ENCODE assay signal across 11 cellular contexts in the genomic region with DNA sequence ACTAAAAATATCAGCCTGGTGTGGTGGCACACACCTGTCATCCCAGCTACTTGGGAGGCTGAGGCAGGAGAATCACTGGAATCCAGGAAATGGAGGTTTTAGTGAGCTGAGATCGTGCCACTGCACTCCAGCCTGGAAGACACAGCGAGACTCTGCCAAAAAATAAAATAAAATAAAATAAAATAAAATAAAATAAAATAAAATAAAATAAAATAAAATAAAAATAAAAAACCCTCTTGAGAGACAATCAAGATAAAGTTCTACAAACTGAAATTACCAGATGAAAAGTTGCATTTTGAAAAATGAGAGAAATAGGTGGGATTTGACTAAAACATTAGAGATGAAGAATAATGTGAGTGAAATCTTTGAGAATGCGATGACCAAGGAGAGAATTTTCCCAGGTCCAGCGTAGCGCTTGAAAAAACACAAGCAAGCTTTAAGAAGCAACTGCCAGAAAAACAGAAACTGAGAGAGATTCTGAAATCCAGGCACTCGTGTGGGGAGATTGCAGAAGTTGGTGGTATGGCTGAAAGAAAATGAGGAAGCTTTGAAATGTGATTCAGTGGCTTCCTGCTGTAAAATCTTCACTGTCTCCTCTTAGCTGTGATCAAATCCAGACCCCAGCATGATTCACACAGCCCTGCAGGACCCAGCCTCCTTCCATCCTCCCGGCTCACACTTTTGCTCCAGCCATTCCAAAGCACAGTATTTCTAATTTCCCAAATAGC. TPM values are rescaled to one million over a fixed set of nuclear protein-coding genes. Genes with fewer than 3 reads are reported as not detected.
DNase-seq lines count a peak whose midpoint lies in the region; ATAC-seq and TF ChIP-seq lines count a peak whose summit lies in the region.
"Had no signal": no experiment of that assay in that cellular context is flagged by ENCODE, and none has a peak within 500 bp of the region (broad histone marks: within the 10 kb centered on the region; RNA-seq: fewer than 3 reads in every experiment).

No MANE protein-coding gene starts in this region.

- H3K4me1 ChIP-seq in spleen: peaks cover 5 to 38% (median 13%) of the 10 kb centered on the region in 6 donors

- WGBS in spleen, 5 donors: 30 to 37% (median 35%) methylated on average over 7 of the region's 7 CpGs

- CTCF ChIA-PET in MCF 10A (lab: Yijun Ruan, JAX): interaction anchor here (0.6 to 1.8 kb wide), 2 partner anchors 13 to 250 kb away, joined by 3 to 4 read pairs; no protein-coding TSS in a partner anchor

- no peak overlapping the region for H3K27ac Mint-ChIP-seq in MCF 10A (ENCODE audit: low read depth, unreplicated experiment)

- H3K4me1 Mint-ChIP-seq in MCF 10A (ENCODE audit: insufficient read depth, unreplicated experiment): peaks cover 10% of the 10 kb centered on the region

- H3K4me3 Mint-ChIP-seq in MCF 10A (ENCODE audit: unreplicated experiment): no peak overlapping the region

- peaks cover 0 to 56% (median 7%) of the 10 kb centered on the region in 7 donors for H3K27me3 ChIP-seq in spleen (replicated peaks in 1 of 7)

- H3K9me3 Mint-ChIP-seq in MCF 10A (ENCODE audit: unreplicated experiment): no peaks in the 10 kb centered on the region

- peak; percentile 25 for DNase-seq in GM12864 (ENCODE audit: low read depth)
- DNase-seq in NOMO-1 treated with dmso at 0.1 percent for 144 hours (lab: John Stamatoyannopoulos, UW; ENCODE audit: unreplicated experiment): peak; percentile 91
- peak; percentile 19 for DNase-seq in fibroblast of pulmonary artery (ENCODE audit: low read depth)
- no peak for DNase-seq in spleen
- no peak for DNase-seq in MCF 10A (ENCODE audit: unreplicated experiment)
- no peak for DNase-seq in GOT3 (lab: John Stamatoyannopoulos, UW)
- DNase-seq: activated T-cell treated with anti-CD3 and anti-CD28 coated beads for 4 hours; effector CD4-positive, alpha-beta T cell; left cardiac atrium; transverse colon had no signal

- H3K36me3 Mint-ChIP-seq in MCF 10A (ENCODE audit: insufficient read depth, unreplicated experiment): no peaks in the 10 kb centered on the region

- H3K27ac ChIP-seq in spleen: peak overlapping the region in 5 of 8 donors; percentile 7 to 76 (median 71)
- H3K27ac ChIP-seq: transverse colon had no signal

- H3K36me3 ChIP-seq in spleen: no peaks in the 10 kb centered on the region
- H3K36me3 ChIP-seq: transverse colon had no signal

- peaks cover 56% of the 10 kb centered on the region for H3K27me3 Mint-ChIP-seq in MCF 10A (ENCODE audit: insufficient read depth, unreplicated experiment)

- TF ChIP-seq CTCF in GM12864 (IDR thresholded peaks at IDR 0.05; ENCODE audit: low read depth, low read length, missing control alignments): no peak
- no peak for TF ChIP-seq CTCF in fibroblast of pulmonary artery (IDR thresholded peaks at IDR 0.05; ENCODE audit: low read length, missing control alignments)
- TF ChIP-seq CTCF in spleen (IDR thresholded peaks at IDR 0.05 in 8 of 11, conservative IDR thresholded peaks at IDR 0.05 in 3 of 11): no peak
- no peak for TF ChIP-seq CTCF in MCF 10A (IDR thresholded peaks at IDR 0.05; ENCODE audit: unreplicated experiment)

- no peak for TF ChIP-seq POLR2A in spleen (IDR thresholded peaks at IDR 0.05)

- BruUV-seq in MCF 10A (replicated peaks; lab: Mats Ljungman, UMichigan): no TSS peak

- H3K4me3 ChIP-seq in GM12864 (ENCODE audit: low read depth, low read length) (no peak overlapping the region), fibroblast of pulmonary artery (replicated peaks; ENCODE audit: low read depth, low read length) (no peak overlapping the region), spleen (peak overlapping the region in 1 of 8 donors; percentile 24)
- H3K4me3 ChIP-seq: transverse colon had no signal

- POLR2A ChIA-PET in MCF 10A (lab: Yijun Ruan, JAX): no interaction called here

- ATAC-seq in HG03469 (IDR thresholded peaks at IDR 0.05; ENCODE audit: unreplicated experiment): no peak

- H3K9me3 ChIP-seq in spleen: peaks cover 0 to 12% (median 0%) of the 10 kb centered on the region in 8 donors
- H3K9me3 ChIP-seq: transverse colon had no signal

- intact Hi-C loops in spleen (cut with DNase I; ENCODE audit: low total_unique reads): no loop called here
- intact Hi-C loops in MCF 10A (cut with micrococcal nuclease): no loop called here

RNA-seq across cellular contexts. Expression of a gene that starts 8.1 kb away (rescaled TPM):
- total RNA-seq in spleen (10 to 100 TPM in 3 of 7 donors, 1 to 10 TPM in 4; 1.7 to 20.3 (median 6.4) TPM), MCF 10A (2022) (not detected in 2 replicates)
- 1 to 10 TPM in 2 of 3 donors, under 1 TPM in 1; 0.99 to 5.3 (median 3.0) TPM for polyA plus RNA-seq in spleen

RNA-seq across cellular contexts. Expression of a gene that starts 39.5 kb away (rescaled TPM):
- 1 to 10 TPM in 1 of 7 donors, not detected in 6; 1.4 TPM for total RNA-seq in spleen
- under 1 TPM in 1 of 3 donors, not detected in 2; 0.06 TPM for polyA plus RNA-seq in spleen
- total RNA-seq in MCF 10A (2022): not detected in 2 replicates
- total RNA-seq: left cardiac atrium, transverse colon had no signal

Comparison
In these comparisons a context has a peak if more than half of its experiments do, and no peak if none do; other contexts are left out.
1. DNase-seq: peak in GM12864 (single experiment), NOMO-1 treated with dmso at 0.1 percent for 144 hours (single experiment) and fibroblast of pulmonary artery (single experiment); none in spleen (single experiment), MCF 10A (single experiment) and GOT3 (single experiment).